24 cellular contexts compared by ENCODE assay signal in genomic region chrX:39442332-39442731, GRCh38.
A peak's percentile ranks its signal among the peaks of the same experiment; 100 is the strongest.
DNase-seq lines count a peak whose midpoint lies in the region; ATAC-seq lines count a peak whose summit lies in the region.
"Had no signal": no experiment of that assay in that cellular context is flagged by ENCODE, and none has a peak within 500 bp of the region (broad histone marks: within the 10 kb centered on the region; RNA-seq: fewer than 3 reads in every experiment).

No MANE protein-coding gene starts in this region.

- DNase-seq in activated naive CD8-positive, alpha-beta T cell treated with anti-CD3 and anti-CD28 coated beads for 36 hours = no peak
- peak in 1 of 2 experiments; percentile 49 for DNase-seq in SJCRH30
- no peak for DNase-seq in cerebellar nuclear complex (lab: John Stamatoyannopoulos, UW)
- no peak for DNase-seq in OCI-M2 (lab: John Stamatoyannopoulos, UW; ENCODE audit: unreplicated experiment)
- DNase-seq: activated T-cell treated with anti-CD3 and anti-CD28 coated beads, Interleukin-2, amount 50 U/mL, for 72 hours; CD4-positive, CD25-positive, alpha-beta regulatory T cell; GF-D8; immature natural killer cell; NCI-H1436; NCI-H2171 treated with DMSO at 0.1 percent for 48 hours; NCI-H69; SIG-M5; spleen; stimulated activated CD8-positive, alpha-beta memory T cell treated with anti-CD3 and anti-CD28 coated beads, Interleukin-4, amount 100 ng/mL, for 48 hours; WERI-Rb-1 had no signal

- H3K27me3 Mint-ChIP-seq in activated naive CD8-positive, alpha-beta T cell = no peaks in the 10 kb centered on the region
- H3K27me3 Mint-ChIP-seq in activated naive CD8-positive, alpha-beta T cell treated with anti-CD3 and anti-CD28 coated beads for 36 hours = no peaks in the 10 kb centered on the region
- H3K27me3 Mint-ChIP-seq in stimulated activated memory B cell treated with anti-CD40 and anti-IgM and Interleukin-4, amounts not matched to agents 10 μg/mL and 1 μg/mL and 100 μg/mL, for 72 hours = no peaks in the 10 kb centered on the region
- H3K27me3 Mint-ChIP-seq: CD4-positive, CD25-positive, alpha-beta regulatory T cell had no signal

- no peaks in the 10 kb centered on the region for H3K9me3 Mint-ChIP-seq in activated naive CD8-positive, alpha-beta T cell (ENCODE audit: low read depth)
- H3K9me3 Mint-ChIP-seq in activated naive CD8-positive, alpha-beta T cell treated with anti-CD3 and anti-CD28 coated beads for 36 hours = peaks cover 4% of the 10 kb centered on the region
- peaks cover 4% of the 10 kb centered on the region for H3K9me3 Mint-ChIP-seq in stimulated activated memory B cell treated with anti-CD40 and anti-IgM and Interleukin-4, amounts not matched to agents 10 μg/mL and 1 μg/mL and 100 μg/mL, for 72 hours
- H3K9me3 Mint-ChIP-seq: immature natural killer cell had no signal

- ATAC-seq in HG02678 (IDR thresholded peaks at IDR 0.05; ENCODE audit: unreplicated experiment) = peak; percentile 49
- ATAC-seq in stimulated activated memory B cell treated with anti-CD40 and anti-IgM and Interleukin-4, amounts not matched to agents 10 μg/mL and 1 μg/mL and 100 μg/mL, for 72 hours = no peak
- no peak for ATAC-seq in HG03520 (IDR thresholded peaks at IDR 0.05; ENCODE audit: unreplicated experiment)
- ATAC-seq: A549; activated T-cell treated with anti-CD3 and anti-CD28 coated beads, Interleukin-2, amount 50 U/mL, for 72 hours had no signal

- no peaks in the 10 kb centered on the region for H3K36me3 ChIP-seq in SJCRH30
- H3K36me3 ChIP-seq: breast epithelium, neutrophil, spleen, suprapubic skin, WERI-Rb-1 had no signal

- no peak overlapping the region for H3K4me3 ChIP-seq in SJCRH30
- H3K4me3 ChIP-seq: A549, breast epithelium, spleen, suprapubic skin had no signal

- no peaks in the 10 kb centered on the region for H3K4me1 ChIP-seq in SJCRH30
- H3K4me1 ChIP-seq: A549, breast epithelium, suprapubic skin had no signal

- no peaks in the 10 kb centered on the region for H3K36me3 Mint-ChIP-seq in activated naive CD8-positive, alpha-beta T cell
- peaks cover 9% of the 10 kb centered on the region for H3K36me3 Mint-ChIP-seq in activated naive CD8-positive, alpha-beta T cell treated with anti-CD3 and anti-CD28 coated beads for 36 hours
- H3K36me3 Mint-ChIP-seq in stimulated activated memory B cell treated with anti-CD40 and anti-IgM and Interleukin-4, amounts not matched to agents 10 μg/mL and 1 μg/mL and 100 μg/mL, for 72 hours = peaks cover 6% of the 10 kb centered on the region
- H3K36me3 Mint-ChIP-seq: immature natural killer cell had no signal

- no peaks in the 10 kb centered on the region for H3K27me3 ChIP-seq in SJCRH30
- H3K27me3 ChIP-seq: neutrophil, suprapubic skin had no signal

- peak overlapping the region; percentile 45 for H3K27ac ChIP-seq in SJCRH30
- H3K27ac ChIP-seq: A549, breast epithelium, neutrophil, spleen, suprapubic skin, WERI-Rb-1 had no signal

- no peaks in the 10 kb centered on the region for H3K9me3 ChIP-seq in SJCRH30 (replicated peaks)
- H3K9me3 ChIP-seq: A549, neutrophil, suprapubic skin had no signal

- H3K27ac Mint-ChIP-seq in activated naive CD8-positive, alpha-beta T cell = peak overlapping the region; percentile 68
- no peak overlapping the region for H3K27ac Mint-ChIP-seq in activated naive CD8-positive, alpha-beta T cell treated with anti-CD3 and anti-CD28 coated beads for 36 hours
- peak overlapping the region; percentile 93 for H3K27ac Mint-ChIP-seq in stimulated activated memory B cell treated with anti-CD40 and anti-IgM and Interleukin-4, amounts not matched to agents 10 μg/mL and 1 μg/mL and 100 μg/mL, for 72 hours
- H3K27ac Mint-ChIP-seq: activated T-cell treated with anti-CD3 and anti-CD28 coated beads, Interleukin-2, amount 50 U/mL, for 72 hours; CD4-positive, CD25-positive, alpha-beta regulatory T cell; T-helper 1 cell treated with Interleukin-12 subunit alpha and Interleukin-12 subunit beta and Interleukin-4 antibody, amounts not matched to agents 30 μg/mL and 1 μg/mL, for 36 hours had no signal

- peaks cover 34% of the 10 kb centered on the region for H3K4me1 Mint-ChIP-seq in activated naive CD8-positive, alpha-beta T cell (ENCODE audit: low read depth)
- peaks cover 35% of the 10 kb centered on the region for H3K4me1 Mint-ChIP-seq in activated naive CD8-positive, alpha-beta T cell treated with anti-CD3 and anti-CD28 coated beads for 36 hours
- H3K4me1 Mint-ChIP-seq in stimulated activated memory B cell treated with anti-CD40 and anti-IgM and Interleukin-4, amounts not matched to agents 10 μg/mL and 1 μg/mL and 100 μg/mL, for 72 hours = peaks cover 29% of the 10 kb centered on the region

- no peak overlapping the region for H3K4me3 Mint-ChIP-seq in activated naive CD8-positive, alpha-beta T cell
- no peak overlapping the region for H3K4me3 Mint-ChIP-seq in activated naive CD8-positive, alpha-beta T cell treated with anti-CD3 and anti-CD28 coated beads for 36 hours
- no peak overlapping the region for H3K4me3 Mint-ChIP-seq in stimulated activated memory B cell treated with anti-CD40 and anti-IgM and Interleukin-4, amounts not matched to agents 10 μg/mL and 1 μg/mL and 100 μg/mL, for 72 hours
- H3K4me3 Mint-ChIP-seq: activated T-cell treated with anti-CD3 and anti-CD28 coated beads, Interleukin-2, amount 50 U/mL, for 72 hours; CD4-positive, CD25-positive, alpha-beta regulatory T cell; immature natural killer cell; T-helper 1 cell treated with Interleukin-12 subunit alpha and Interleukin-12 subunit beta and Interleukin-4 antibody, amounts not matched to agents 30 μg/mL and 1 μg/mL, for 36 hours had no signal
